21 cellular contexts compared by ENCODE assay signal in genomic region chr10:104273291-104273690, GRCh38. TPM values are rescaled to one million over a fixed set of nuclear protein-coding genes. Genes with fewer than 3 reads are reported as not detected.
A peak's percentile ranks its signal among the peaks of the same experiment; 100 is the strongest.
DNase-seq lines count a peak whose midpoint lies in the region; ATAC-seq and TF ChIP-seq lines count a peak whose summit lies in the region.
"Had no signal": no experiment of that assay in that cellular context is flagged by ENCODE, and none has a peak within 500 bp of the region (broad histone marks: within the 10 kb centered on the region; RNA-seq: fewer than 3 reads in every experiment).

No MANE protein-coding gene starts in this region.

- H3K4me2 ChIP-seq in GM23248 (ENCODE audit: unreplicated experiment) (peak overlapping the region; percentile 52), mesenchymal stem cell (ENCODE audit: low read length, poor library complexity, severe bottlenecking) (no peak overlapping the region)

- no peak overlapping the region for H2BK120ac ChIP-seq in mesenchymal stem cell (ENCODE audit: low read depth, low read length)

- H2BK15ac ChIP-seq in mesenchymal stem cell (ENCODE audit: low read depth, poor library complexity, severe bottlenecking), result no peak overlapping the region

- H2AFZ ChIP-seq in GM23248 (no peak overlapping the region), mesenchymal stem cell (ENCODE audit: low read depth, low read length) (no peak overlapping the region)

- peak; percentile 58 for DNase-seq in AG08396 (ENCODE audit: low spot score)
- DNase-seq in GM23248, result peak; percentile 73
- no peak for DNase-seq in brain microvascular endothelial cell
- no peak for DNase-seq in mesenchymal stem cell
- DNase-seq in SIG-M5 treated with dmso at 0.1 percent for 504 hours (lab: John Stamatoyannopoulos, UW; ENCODE audit: unreplicated experiment), result no peak
- DNase-seq in mesothelial cell of epicardium (ENCODE audit: low spot score in 2 of 2, unreplicated experiment in 2 of 2), result no peak
- DNase-seq: AML-193, DMS79, GDM1, GOT3, KBM-7, NCI-H1105, NCI-H1694 treated with DMSO at 0.1 percent for 48 hours, NCI-H2107, NCI-H2227 treated with DMSO at 0.1 percent for 48 hours, NCI-H524 treated with DMSO at 0.1 percent for 48 hours, RPMI8226, SHP77 treated with DMSO at 0.1 percent for 48 hours had no signal

- H3K23ac ChIP-seq in mesenchymal stem cell (ENCODE audit: low read length in 2 of 2), result no peak overlapping the region

- H3K27ac ChIP-seq in GM23248 (peak overlapping the region; percentile 87), brain microvascular endothelial cell (peak overlapping the region; percentile 14), mesenchymal stem cell (ENCODE audit: low read length, poor library complexity, severe bottlenecking) (no peak overlapping the region)
- H3K27ac ChIP-seq: C4-2B had no signal

- H3K9ac ChIP-seq in GM23248 (peak overlapping the region; percentile 53), mesenchymal stem cell (ENCODE audit: low read length) (peak overlapping the region; percentile 83)

- H3K4ac ChIP-seq in mesenchymal stem cell (ENCODE audit: low read depth in 1 of 2, low read length in 2 of 2), result no peak overlapping the region

- no peaks in the 10 kb centered on the region for H3K79me1 ChIP-seq in mesenchymal stem cell (replicated peaks; ENCODE audit: low read length, poor library complexity, severe bottlenecking)

- no peak overlapping the region for H2BK12ac ChIP-seq in mesenchymal stem cell (ENCODE audit: low read length in 2 of 2)

- no peaks in the 10 kb centered on the region for H4K20me1 ChIP-seq in GM23248 (ENCODE audit: insufficient read depth)

- in situ Hi-C loops in GM23248 (cut with MboI), result no loop called here
- in situ Hi-C loops in brain microvascular endothelial cell (cut with HindIII; ENCODE audit: low pct_ligation_motif_present, low sequenced_read_pairs), result no loop called here

- H4K91ac ChIP-seq in mesenchymal stem cell (ENCODE audit: low read length), result no peak overlapping the region

- H3F3A ChIP-seq in GM23248 (ENCODE audit: insufficient read depth), result peaks cover 48% of the 10 kb centered on the region

- H3K27me3 ChIP-seq in GM23248 (replicated peaks; ENCODE audit: insufficient read depth), result no peaks in the 10 kb centered on the region
- H3K27me3 ChIP-seq in brain microvascular endothelial cell (replicated peaks), result no peaks in the 10 kb centered on the region
- H3K27me3 ChIP-seq in mesenchymal stem cell (ENCODE audit: control insufficient read depth in 1 of 2, insufficient read depth in 1 of 2, low read length in 2 of 2), result peaks cover 0 to 21% of the 10 kb centered on the region in 2 experiments

- no peak overlapping the region for H2AK5ac ChIP-seq in mesenchymal stem cell (ENCODE audit: low read length, severe bottlenecking)

- ATAC-seq in HG03097 (IDR thresholded peaks at IDR 0.05; ENCODE audit: low FRiP score, unreplicated experiment) (no peak), HG03108 (IDR thresholded peaks at IDR 0.05; ENCODE audit: unreplicated experiment) (no peak)

- H3K36me3 Mint-ChIP-seq in mesothelial cell of epicardium, result no peaks in the 10 kb centered on the region

- TF ChIP-seq CTCF in brain microvascular endothelial cell (IDR thresholded peaks at IDR 0.05; ENCODE audit: low read depth, low read length, missing control alignments) (no peak), mesothelial cell of epicardium (IDR thresholded peaks at IDR 0.05; ENCODE audit: unreplicated experiment) (no peak)

- WGBS in GM23248 (ENCODE audit: low coverage in 1 of 2, low lambda C conversion rate in 2 of 2, missing lambda C conversion rate in 2 of 2), 2 experiments, result 48 to 70% methylated on average over 1 of the region's 1 CpG
- 64% methylated on average over 1 of the region's 1 CpG for WGBS in mesenchymal stem cell

- H3K4me3 Mint-ChIP-seq in mesothelial cell of epicardium, result no peak overlapping the region

- no peak overlapping the region for H3K27ac Mint-ChIP-seq in mesothelial cell of epicardium

- H3K9me3 Mint-ChIP-seq in mesothelial cell of epicardium, result no peaks in the 10 kb centered on the region

- H2BK5ac ChIP-seq in mesenchymal stem cell (ENCODE audit: low read depth, low read length, poor library complexity, severe bottlenecking), result no peak overlapping the region

- H3K9me2 ChIP-seq in GM23248 (ENCODE audit: insufficient read depth), result no peaks in the 10 kb centered on the region

- H3K27me3 Mint-ChIP-seq in mesothelial cell of epicardium (ENCODE audit: low read depth), result peaks cover 2% of the 10 kb centered on the region

- H3K36me3 ChIP-seq in GM23248 (ENCODE audit: low read depth), result peaks cover 13% of the 10 kb centered on the region
- H3K36me3 ChIP-seq in brain microvascular endothelial cell (replicated peaks), result peaks cover 4% of the 10 kb centered on the region
- peaks cover 0 to 13% of the 10 kb centered on the region in 2 experiments for H3K36me3 ChIP-seq in mesenchymal stem cell (ENCODE audit: control insufficient read depth in 1 of 2, insufficient read depth in 2 of 2, low read depth in 1 of 2, low read length in 2 of 2)

- H3K4me1 Mint-ChIP-seq in mesothelial cell of epicardium, result peaks cover 16% of the 10 kb centered on the region

- no peak overlapping the region for H3K18ac ChIP-seq in mesenchymal stem cell (ENCODE audit: low read depth in 1 of 2, low read length in 2 of 2)

- H3K14ac ChIP-seq in mesenchymal stem cell (ENCODE audit: low read length in 2 of 2), result no peak overlapping the region

- H3K9me3 ChIP-seq in GM23248 (ENCODE audit: low read depth) (no peaks in the 10 kb centered on the region), mesenchymal stem cell (ENCODE audit: control insufficient read depth, low read length) (no peaks in the 10 kb centered on the region)

- H4K8ac ChIP-seq in mesenchymal stem cell (ENCODE audit: low read length), result no peak overlapping the region

- H3K4me3 ChIP-seq in GM23248 (0 out of 2 replicates have a peak overlapping the region, but pooled peaks have one; percentile 1), brain microvascular endothelial cell (ENCODE audit: low read depth, low read length) (no peak overlapping the region), mesenchymal stem cell (ENCODE audit: insufficient read depth in 1 of 2, low read depth in 1 of 2, low read length in 2 of 2) (no peak overlapping the region)

- peaks cover 22% of the 10 kb centered on the region for H3K4me1 ChIP-seq in GM23248 (ENCODE audit: insufficient read depth)
- peaks cover 6% of the 10 kb centered on the region for H3K4me1 ChIP-seq in mesenchymal stem cell (ENCODE audit: control insufficient read depth, insufficient read depth, low read depth, low read length)

- H3K79me2 ChIP-seq in GM23248 (ENCODE audit: insufficient read depth), result no peaks in the 10 kb centered on the region

RNA-seq across cellular contexts. Expression of gene GSTO2, which starts 4.3 kb away (rescaled TPM):
- total RNA-seq in GM23248 (2014; rRNA removed; shearing (Covaris generic)), result 1.1 and 8.7 TPM in 2 replicates
- polyA plus RNA-seq in GM23248 (2016; fragmentation: Nextera tagmentation; extraction: Ambion mirVana), result 2.2 TPM in 2 replicates
- polyA plus RNA-seq in mesenchymal stem cell (2013, experiment 1 of 2), result 2.3 TPM
- polyA plus RNA-seq in mesenchymal stem cell (2013, experiment 2 of 2), result 1.9 TPM
- total RNA-seq in mesothelial cell of epicardium, result 11.7 to 13.5 TPM (median 12.7 TPM) in 3 replicates

RNA-seq across cellular contexts. Expression of gene GSTO1, which starts 18.6 kb away (rescaled TPM):
- 143 and 236 TPM in 2 replicates for total RNA-seq in GM23248 (2014; rRNA removed; shearing (Covaris generic))
- 375 and 387 TPM in 2 replicates for polyA plus RNA-seq in GM23248 (2016; fragmentation: Nextera tagmentation; extraction: Ambion mirVana)
- 324 TPM for polyA plus RNA-seq in mesenchymal stem cell (2013, experiment 1 of 2)
- 340 TPM for polyA plus RNA-seq in mesenchymal stem cell (2013, experiment 2 of 2)
- total RNA-seq in mesothelial cell of epicardium, result 62.8 to 65.5 TPM (median 65.2 TPM) in 3 replicates

RNA-seq across cellular contexts. Expression of gene CFAP43, which starts 41.1 kb away (rescaled TPM):
- total RNA-seq in GM23248 (2014; rRNA removed; shearing (Covaris generic)), result not detected in 2 replicates
- 0.14 and 0.29 TPM in 2 replicates for polyA plus RNA-seq in GM23248 (2016; fragmentation: Nextera tagmentation; extraction: Ambion mirVana)
- 0.07 TPM for polyA plus RNA-seq in mesenchymal stem cell (2013, experiment 1 of 2)
- polyA plus RNA-seq in mesenchymal stem cell (2013, experiment 2 of 2), result 0.07 TPM
- 1.0 to 2.1 TPM (median 1.9 TPM) in 3 replicates for total RNA-seq in mesothelial cell of epicardium

Comparison
In these comparisons a context has a peak if more than half of its experiments do, and no peak if none do; other contexts are left out.
1. DNase-seq: peak in AG08396 (single experiment) and GM23248 (single experiment); none in brain microvascular endothelial cell (single experiment), mesenchymal stem cell (single experiment), SIG-M5 treated with dmso at 0.1 percent for 504 hours (single experiment) and mesothelial cell of epicardium (0 of 2).